1 cellular context compared by ENCODE assay signal in genomic region chr1:12085643-12086260, GRCh38.
TF ChIP-seq lines count a peak whose summit lies in the region.

No MANE protein-coding gene starts in this region.

TF ChIP-seq in GM23338, 12 proteins besides CTCF, POLR2A, EP300 and RAD21 (continued from another document):
- TF ChIP-seq ZNF462 (CRISPR knock-in tag; IDR thresholded peaks at IDR 0.05) (no peak), ETS1 (IDR thresholded peaks at IDR 0.05) (no peak), STAT1 (IDR thresholded peaks at IDR 0.05; ENCODE audit: unreplicated experiment) (no peak), ZNF331 (CRISPR knock-in tag; IDR thresholded peaks at IDR 0.05; ENCODE audit: low read depth) (no peak), EZH2 (IDR thresholded peaks at IDR 0.05; ENCODE audit: low read depth, unreplicated experiment) (no peak), CREB1 (CRISPR knock-in tag; IDR thresholded peaks at IDR 0.05; ENCODE audit: low read depth) (no peak)
TF ChIP-seq in GM23338: peak in this region for 0.
